Comparison of ENCODE assay signal across 8 cellular contexts in the genomic region with DNA sequence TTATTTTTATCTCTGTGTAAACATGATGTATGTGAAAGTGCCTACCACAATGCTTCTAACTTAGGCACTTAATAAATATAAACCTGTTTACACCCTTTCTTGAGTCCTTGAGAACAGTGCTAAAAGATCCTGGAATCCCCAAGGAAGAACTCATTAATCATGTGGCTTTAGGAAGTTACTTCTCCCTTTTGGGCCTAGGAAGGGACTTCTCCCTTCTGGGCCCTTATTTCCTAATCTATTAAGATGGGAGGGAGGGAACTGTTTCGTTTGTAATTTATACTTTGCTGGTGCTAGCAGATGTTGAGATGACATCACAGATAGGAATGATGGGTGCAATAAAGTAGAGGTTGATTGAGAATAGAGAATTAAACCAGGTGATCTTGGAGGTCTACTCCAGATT. TPM values are rescaled to one million over a fixed set of nuclear protein-coding genes. Genes with fewer than 3 reads are reported as not detected.
DNase-seq lines count a peak whose midpoint lies in the region; ATAC-seq, FAIRE-seq and TF ChIP-seq lines count a peak whose summit lies in the region.

No MANE protein-coding gene starts in this region.

- ATAC-seq in stimulated activated memory B cell treated with anti-CD40 and anti-IgM and Interleukin-4, amounts not matched to agents 10 μg/mL and 1 μg/mL and 100 μg/mL, for 72 hours, result no peak
- ATAC-seq in HG03432 (IDR thresholded peaks at IDR 0.05; ENCODE audit: unreplicated experiment), result no peak

- TF ChIP-seq CTCF in VCaP (conservative IDR thresholded peaks at IDR 0.05) (no peak), hepatocyte (IDR thresholded peaks at IDR 0.05; ENCODE audit: poor library complexity) (no peak)

- DNase-seq in NCI-H2171 treated with DMSO at 0.1 percent for 48 hours (lab: John Stamatoyannopoulos, UW) (peak; percentile 8), NCI-H2171 (lab: John Stamatoyannopoulos, UW) (no peak), hepatocyte (ENCODE audit: low spot score) (no peak), RCC 7860 (ENCODE audit: low spot score) (no peak), NCI-H345 treated with DMSO at 0.1 percent for 48 hours (lab: John Stamatoyannopoulos, UW; ENCODE audit: unreplicated experiment) (no peak)

- no peak overlapping the region for H2AFZ ChIP-seq in hepatocyte

- H3K4me1 Mint-ChIP-seq in stimulated activated memory B cell treated with anti-CD40 and anti-IgM and Interleukin-4, amounts not matched to agents 10 μg/mL and 1 μg/mL and 100 μg/mL, for 72 hours, result peaks cover 42% of the 10 kb centered on the region

- H3K9me3 Mint-ChIP-seq in stimulated activated memory B cell treated with anti-CD40 and anti-IgM and Interleukin-4, amounts not matched to agents 10 μg/mL and 1 μg/mL and 100 μg/mL, for 72 hours, result no peaks in the 10 kb centered on the region

- peaks cover 31% of the 10 kb centered on the region for H4K20me1 ChIP-seq in hepatocyte (ENCODE audit: insufficient read depth, poor library complexity, severe bottlenecking)

- 31% methylated on average over 1 of the region's 1 CpG for WGBS in hepatocyte (ENCODE audit: low lambda C conversion rate, missing lambda C conversion rate)

- H3K36me3 Mint-ChIP-seq in stimulated activated memory B cell treated with anti-CD40 and anti-IgM and Interleukin-4, amounts not matched to agents 10 μg/mL and 1 μg/mL and 100 μg/mL, for 72 hours, result peaks cover 11% of the 10 kb centered on the region

- peak overlapping the region; percentile 80 for H3K4me3 ChIP-seq in hepatocyte

- no peaks in the 10 kb centered on the region for H3K27me3 Mint-ChIP-seq in stimulated activated memory B cell treated with anti-CD40 and anti-IgM and Interleukin-4, amounts not matched to agents 10 μg/mL and 1 μg/mL and 100 μg/mL, for 72 hours

- no peak for FAIRE-seq in RCC 7860 (lab: Jason Lieb, UNC)

- no peaks in the 10 kb centered on the region for H3K27me3 ChIP-seq in hepatocyte

- H3K27ac ChIP-seq in VCaP (peak overlapping the region; percentile 99), hepatocyte (peak overlapping the region; percentile 93)

- peak overlapping the region; percentile 85 for H3K27ac Mint-ChIP-seq in stimulated activated memory B cell treated with anti-CD40 and anti-IgM and Interleukin-4, amounts not matched to agents 10 μg/mL and 1 μg/mL and 100 μg/mL, for 72 hours

- no peaks in the 10 kb centered on the region for H3K9me2 ChIP-seq in hepatocyte (replicated peaks; ENCODE audit: insufficient read depth)

- H3K79me2 ChIP-seq in hepatocyte, result peaks cover 79% of the 10 kb centered on the region

- no peaks in the 10 kb centered on the region for H3K36me3 ChIP-seq in hepatocyte (replicated peaks; ENCODE audit: insufficient read depth, low read depth)

- peak overlapping the region; percentile 96 for H3K4me3 Mint-ChIP-seq in stimulated activated memory B cell treated with anti-CD40 and anti-IgM and Interleukin-4, amounts not matched to agents 10 μg/mL and 1 μg/mL and 100 μg/mL, for 72 hours

- peak overlapping the region; percentile 93 for H3K4me2 ChIP-seq in hepatocyte

- peaks cover 20% of the 10 kb centered on the region for H3K4me1 ChIP-seq in hepatocyte (ENCODE audit: insufficient read depth)

- H3K9me3 ChIP-seq in hepatocyte (ENCODE audit: low read depth), result no peaks in the 10 kb centered on the region

RNA-seq across cellular contexts. Expression of gene BTF3L4, which starts 1.1 kb away (rescaled TPM):
- total RNA-seq in hepatocyte, result 73.9 and 80.2 TPM in 2 replicates
- polyA plus RNA-seq in hepatocyte, result 58.6 and 67.5 TPM in 2 replicates

RNA-seq across cellular contexts. Expression of gene TXNDC12, which starts 2.3 kb away (rescaled TPM):
- total RNA-seq in hepatocyte, result 81.0 and 89.5 TPM in 2 replicates
- 86.2 and 91.1 TPM in 2 replicates for polyA plus RNA-seq in hepatocyte

RNA-seq across cellular contexts. Expression of gene KTI12, which starts 23.6 kb away (rescaled TPM):
- total RNA-seq in hepatocyte, result 9.6 and 14.8 TPM in 2 replicates
- polyA plus RNA-seq in hepatocyte, result 10.4 and 11.4 TPM in 2 replicates
